In the genomic region with DNA sequence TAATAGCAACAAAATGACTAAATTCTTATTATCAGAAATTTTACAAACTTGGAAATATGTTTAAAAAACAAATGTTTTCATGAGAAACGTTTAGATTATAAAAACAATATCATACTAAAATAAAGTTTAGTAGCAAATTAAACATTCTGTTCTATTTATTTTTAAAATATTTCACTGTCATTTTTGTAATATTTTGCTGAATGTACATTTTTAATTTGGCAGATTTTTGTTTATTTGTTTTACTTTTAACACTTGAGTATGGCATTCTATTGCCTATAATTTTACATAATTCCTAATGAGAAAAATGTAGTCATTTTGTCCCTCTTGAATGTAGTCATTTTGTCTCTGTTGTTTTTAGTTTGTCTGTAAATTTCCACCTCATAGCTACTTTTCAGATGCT, we compare ENCODE assay signal across 1 cellular context.
TF ChIP-seq lines count a peak whose summit lies in the region.

No MANE protein-coding gene starts in this region.

TF ChIP-seq in HepG2, 621 proteins besides CTCF, POLR2A, EP300 and RAD21 (continued from another document):
- TF ChIP-seq, protein P1, sequence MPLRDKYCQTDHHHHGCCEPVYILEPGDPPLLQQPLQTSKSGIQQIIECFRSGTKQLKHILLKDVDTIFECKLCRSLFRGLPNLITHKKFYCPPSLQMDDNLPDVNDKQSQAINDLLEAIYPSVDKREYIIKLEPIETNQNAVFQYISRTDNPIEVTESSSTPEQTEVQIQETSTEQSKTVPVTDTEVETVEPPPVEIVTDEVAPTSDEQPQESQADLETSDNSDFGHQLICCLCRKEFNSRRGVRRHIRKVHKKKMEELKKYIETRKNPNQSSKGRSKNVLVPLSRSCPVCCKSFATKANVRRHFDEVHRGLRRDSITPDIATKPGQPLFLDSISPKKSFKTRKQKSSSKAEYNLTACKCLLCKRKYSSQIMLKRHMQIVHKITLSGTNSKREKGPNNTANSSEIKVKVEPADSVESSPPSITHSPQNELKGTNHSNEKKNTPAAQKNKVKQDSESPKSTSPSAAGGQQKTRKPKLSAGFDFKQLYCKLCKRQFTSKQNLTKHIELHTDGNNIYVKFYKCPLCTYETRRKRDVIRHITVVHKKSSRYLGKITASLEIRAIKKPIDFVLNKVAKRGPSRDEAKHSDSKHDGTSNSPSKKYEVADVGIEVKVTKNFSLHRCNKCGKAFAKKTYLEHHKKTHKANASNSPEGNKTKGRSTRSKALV (CRISPR knock-in tag; IDR thresholded peaks at IDR 0.05), result no peak
- no peak for TF ChIP-seq U2AF2 (IDR thresholded peaks at IDR 0.05; ENCODE audit: low read depth, low read length)
